In the genomic region with DNA sequence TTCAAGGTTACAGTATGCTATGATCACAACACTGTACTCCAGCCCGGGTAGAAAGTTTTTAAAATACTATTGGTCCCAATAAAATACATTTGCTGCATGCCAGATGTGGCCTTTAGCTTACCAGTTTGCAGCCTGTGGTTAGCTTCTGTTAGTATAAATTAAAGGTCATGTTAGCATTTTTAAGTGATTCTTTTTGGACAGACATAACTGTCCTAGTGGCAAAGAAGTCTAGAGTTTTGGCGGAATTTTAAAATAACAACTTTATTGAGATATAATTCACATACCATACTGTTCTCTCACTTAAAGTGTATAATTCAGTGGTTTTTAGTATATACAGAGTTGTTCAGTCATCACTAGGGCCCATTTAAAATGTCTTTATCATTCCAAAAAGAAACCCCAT, we compare ENCODE assay signal across 16 cellular contexts. TPM values are rescaled to one million over a fixed set of nuclear protein-coding genes. Genes with fewer than 3 reads are reported as not detected.
DNase-seq lines count a peak whose midpoint lies in the region; ATAC-seq lines count a peak whose summit lies in the region.
"Had no signal": no experiment of that assay in that cellular context is flagged by ENCODE, and none has a peak within 500 bp of the region (broad histone marks: within the 10 kb centered on the region; RNA-seq: fewer than 3 reads in every experiment).

No MANE protein-coding gene starts in this region.

- H3K27ac Mint-ChIP-seq in activated naive CD4-positive, alpha-beta T cell treated with anti-CD3 and anti-CD28 coated beads, Interleukin-2, amount 50 U/mL, for 72 hours: peak overlapping the region; percentile 63 to 82
- H3K27ac Mint-ChIP-seq in activated naive CD4-positive, alpha-beta T cell treated with anti-CD3 and anti-CD28 coated beads, Interleukin-2, amount 10 ng/mL, durations not matched to agents 7 days and 5 days: no peak overlapping the region
- peak overlapping the region in 2 of 3 donors; percentile 41 to 74 for H3K27ac Mint-ChIP-seq in IgD-negative memory B cell
- peak overlapping the region; percentile 30 for H3K27ac Mint-ChIP-seq in stimulated activated memory B cell treated with anti-CD40 and anti-IgM and Interleukin-4, amounts not matched to agents 10 μg/mL and 1 μg/mL and 100 μg/mL, for 72 hours

- no peak for DNase-seq in activated naive CD4-positive, alpha-beta T cell treated with anti-CD3 and anti-CD28 coated beads, Interleukin-2, amount 50 U/mL, for 72 hours (ENCODE audit: low spot score in 2 of 2)
- no peak for DNase-seq in activated naive CD4-positive, alpha-beta T cell treated with anti-CD3 and anti-CD28 coated beads, Interleukin-2, amount 10 ng/mL, durations not matched to agents 7 days and 5 days
- DNase-seq in fibroblast of peridontal ligament (ENCODE audit: extremely low read depth) (peak; percentile 89), anterior cingulate cortex (lab: John Stamatoyannopoulos, UW) (no peak), NCI-H1930 (lab: John Stamatoyannopoulos, UW) (no peak)
- DNase-seq: CD8-positive, alpha-beta memory T cell; DMS53; GOT3; KBM-7; NCI-H1694 treated with DMSO at 0.1 percent for 48 hours; NCI-H2227 treated with DMSO at 0.1 percent for 48 hours; NCI-H510A treated with DMSO at 0.1 percent for 48 hours; NCI-H774 had no signal

- no peaks in the 10 kb centered on the region for H3K9me3 Mint-ChIP-seq in activated naive CD4-positive, alpha-beta T cell treated with anti-CD3 and anti-CD28 coated beads, Interleukin-2, amount 50 U/mL, for 72 hours
- no peaks in the 10 kb centered on the region for H3K9me3 Mint-ChIP-seq in activated naive CD4-positive, alpha-beta T cell treated with anti-CD3 and anti-CD28 coated beads, Interleukin-2, amount 10 ng/mL, durations not matched to agents 7 days and 5 days
- H3K9me3 Mint-ChIP-seq in IgD-negative memory B cell: no peaks in the 10 kb centered on the region
- no peaks in the 10 kb centered on the region for H3K9me3 Mint-ChIP-seq in stimulated activated memory B cell treated with anti-CD40 and anti-IgM and Interleukin-4, amounts not matched to agents 10 μg/mL and 1 μg/mL and 100 μg/mL, for 72 hours
- H3K9me3 Mint-ChIP-seq: CD8-positive, alpha-beta memory T cell had no signal

- no peaks in the 10 kb centered on the region for H3K4me1 Mint-ChIP-seq in activated naive CD4-positive, alpha-beta T cell treated with anti-CD3 and anti-CD28 coated beads, Interleukin-2, amount 10 ng/mL, durations not matched to agents 7 days and 5 days
- H3K4me1 Mint-ChIP-seq in IgD-negative memory B cell: peaks cover 0 to 6% (median 4%) of the 10 kb centered on the region in 3 donors
- peaks cover 10% of the 10 kb centered on the region for H3K4me1 Mint-ChIP-seq in stimulated activated memory B cell treated with anti-CD40 and anti-IgM and Interleukin-4, amounts not matched to agents 10 μg/mL and 1 μg/mL and 100 μg/mL, for 72 hours

- no peak overlapping the region for H3K4me3 Mint-ChIP-seq in activated naive CD4-positive, alpha-beta T cell treated with anti-CD3 and anti-CD28 coated beads, Interleukin-2, amount 10 ng/mL, durations not matched to agents 7 days and 5 days
- H3K4me3 Mint-ChIP-seq in IgD-negative memory B cell: no peak overlapping the region
- H3K4me3 Mint-ChIP-seq in stimulated activated memory B cell treated with anti-CD40 and anti-IgM and Interleukin-4, amounts not matched to agents 10 μg/mL and 1 μg/mL and 100 μg/mL, for 72 hours: no peak overlapping the region
- H3K4me3 Mint-ChIP-seq: CD8-positive, alpha-beta memory T cell had no signal

- H3K27me3 Mint-ChIP-seq in activated naive CD4-positive, alpha-beta T cell treated with anti-CD3 and anti-CD28 coated beads, Interleukin-2, amount 10 ng/mL, durations not matched to agents 7 days and 5 days: no peaks in the 10 kb centered on the region
- H3K27me3 Mint-ChIP-seq in IgD-negative memory B cell: no peaks in the 10 kb centered on the region
- no peaks in the 10 kb centered on the region for H3K27me3 Mint-ChIP-seq in stimulated activated memory B cell treated with anti-CD40 and anti-IgM and Interleukin-4, amounts not matched to agents 10 μg/mL and 1 μg/mL and 100 μg/mL, for 72 hours
- H3K27me3 Mint-ChIP-seq: CD8-positive, alpha-beta memory T cell had no signal

- no peak for ATAC-seq in activated naive CD4-positive, alpha-beta T cell treated with anti-CD3 and anti-CD28 coated beads, Interleukin-2, amount 50 U/mL, for 72 hours
- no peak for ATAC-seq in stimulated activated memory B cell treated with anti-CD40 and anti-IgM and Interleukin-4, amounts not matched to agents 10 μg/mL and 1 μg/mL and 100 μg/mL, for 72 hours
- ATAC-seq: Right ventricle myocardium inferior had no signal

- H3K36me3 Mint-ChIP-seq in activated naive CD4-positive, alpha-beta T cell treated with anti-CD3 and anti-CD28 coated beads, Interleukin-2, amount 50 U/mL, for 72 hours: peaks cover 7 to 8% of the 10 kb centered on the region in 2 donors
- H3K36me3 Mint-ChIP-seq in activated naive CD4-positive, alpha-beta T cell treated with anti-CD3 and anti-CD28 coated beads, Interleukin-2, amount 10 ng/mL, durations not matched to agents 7 days and 5 days: peaks cover 55% of the 10 kb centered on the region
- H3K36me3 Mint-ChIP-seq in IgD-negative memory B cell: peaks cover 2% of the 10 kb centered on the region
- peaks cover 35% of the 10 kb centered on the region for H3K36me3 Mint-ChIP-seq in stimulated activated memory B cell treated with anti-CD40 and anti-IgM and Interleukin-4, amounts not matched to agents 10 μg/mL and 1 μg/mL and 100 μg/mL, for 72 hours

- CTCF ChIA-PET in activated naive CD4-positive, alpha-beta T cell treated with anti-CD3 and anti-CD28 coated beads, Interleukin-2, amount 10 ng/mL, durations not matched to agents 7 days and 5 days (lab: Charles Lee): no interaction called here

RNA-seq across cellular contexts. Expression of gene TMEM39B, which starts 24.3 kb away (rescaled TPM):
- 10 to 100 TPM; 20.3 to 35.0 TPM for total RNA-seq in activated naive CD4-positive, alpha-beta T cell treated with anti-CD3 and anti-CD28 coated beads, Interleukin-2, amount 50 U/mL, for 72 hours
- 5.9 TPM for polyA plus RNA-seq in IgD-negative memory B cell

RNA-seq across cellular contexts. Expression of gene KHDRBS1, which starts 34.8 kb away (rescaled TPM):
- 100 to 1,000 TPM; 159 to 210 TPM for total RNA-seq in activated naive CD4-positive, alpha-beta T cell treated with anti-CD3 and anti-CD28 coated beads, Interleukin-2, amount 50 U/mL, for 72 hours
- 123 TPM for polyA plus RNA-seq in IgD-negative memory B cell

RNA-seq across cellular contexts. Expression of gene KPNA6, which starts 59.4 kb away (rescaled TPM):
- 100 to 1,000 TPM in 1 of 2 donors, 10 to 100 TPM in 1; 62.0 to 103 TPM for total RNA-seq in activated naive CD4-positive, alpha-beta T cell treated with anti-CD3 and anti-CD28 coated beads, Interleukin-2, amount 50 U/mL, for 72 hours
- 15.9 TPM for polyA plus RNA-seq in IgD-negative memory B cell
